ENCODE assay signal across 1 cellular context in genomic region chrX:129636175-129636681, GRCh38.
TF ChIP-seq lines count a peak whose summit lies in the region.

No MANE protein-coding gene starts in this region.

TF ChIP-seq in HepG2, 621 proteins besides CTCF, POLR2A, EP300 and RAD21 (continued from another document):
- TF ChIP-seq ZBTB3 (CRISPR knock-in tag; IDR thresholded peaks at IDR 0.05; ENCODE audit: borderline replicate concordance, low read depth) (no peak), HNF4A (CRISPR knock-in tag; IDR thresholded peaks at IDR 0.05) (peak; percentile 59), ZNF788 (CRISPR knock-in tag; IDR thresholded peaks at IDR 0.05; ENCODE audit: borderline replicate concordance) (no peak), ZC3H13 (CRISPR knock-in tag; IDR thresholded peaks at IDR 0.05) (no peak), ZNF431 (CRISPR knock-in tag; IDR thresholded peaks at IDR 0.05; ENCODE audit: borderline replicate concordance, low read depth) (no peak), ZNF317 (CRISPR knock-in tag; IDR thresholded peaks at IDR 0.05) (no peak), RXRA (CRISPR knock-in tag; IDR thresholded peaks at IDR 0.05) (no peak), ZSCAN30 (CRISPR knock-in tag; IDR thresholded peaks at IDR 0.05) (0 out of 2 replicates have a peak, but pooled peaks have one; percentile 76), RFXANK (CRISPR knock-in tag; IDR thresholded peaks at IDR 0.05) (no peak), MBNL3 (CRISPR knock-in tag; conservative IDR thresholded peaks at IDR 0.05) (no peak), CBX2 (IDR thresholded peaks at IDR 0.05; ENCODE audit: low read depth, low read length) (no peak), CBX2 (CRISPR knock-in tag; IDR thresholded peaks at IDR 0.05; ENCODE audit: low read depth) (no peak), HNRNPH1 (optimal IDR thresholded peaks at IDR 0.05; ENCODE audit: low read depth, low read length) (no peak), ISL2 (CRISPR knock-in tag; IDR thresholded peaks at IDR 0.05) (no peak), ARID2 (CRISPR knock-in tag; IDR thresholded peaks at IDR 0.05; ENCODE audit: borderline replicate concordance) (no peak), DRAP1 (CRISPR knock-in tag; IDR thresholded peaks at IDR 0.05) (no peak), NR2F2 (IDR thresholded peaks at IDR 0.05; ENCODE audit: borderline replicate concordance, low read depth) (no peak), PCBP1 (IDR thresholded peaks at IDR 0.05; ENCODE audit: borderline replicate concordance, low read depth, low read length) (no peak), MEIS2 (CRISPR knock-in tag; IDR thresholded peaks at IDR 0.05) (no peak), HMG20B (CRISPR knock-in tag; conservative IDR thresholded peaks at IDR 0.05) (no peak), PAX8 (CRISPR knock-in tag; IDR thresholded peaks at IDR 0.05; ENCODE audit: borderline replicate concordance) (no peak), ZMYM2 (CRISPR knock-in tag; IDR thresholded peaks at IDR 0.05) (no peak)
